Comparison of ENCODE assay signal across 6 cellular contexts in the genomic region with DNA sequence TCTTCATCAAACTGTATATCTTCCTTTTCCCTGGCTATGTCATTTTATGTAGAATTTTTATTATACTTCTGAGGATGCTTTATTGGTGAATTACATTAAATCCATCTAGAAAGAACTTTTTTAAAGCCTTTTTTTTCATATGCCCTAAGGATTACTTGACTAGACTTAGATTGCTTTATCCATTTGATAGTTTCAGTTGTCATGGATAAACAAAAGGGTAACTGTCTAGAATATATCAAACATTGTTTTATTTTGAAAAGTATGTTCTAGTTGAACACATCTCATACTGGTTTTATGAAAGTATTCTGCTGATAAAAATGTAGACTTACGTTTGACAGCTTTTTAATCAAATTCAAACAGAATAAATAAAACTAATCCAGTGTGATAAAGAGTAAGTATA.
"Had no signal": no experiment of that assay in that cellular context is flagged by ENCODE, and none has a peak within 500 bp of the region (broad histone marks: within the 10 kb centered on the region; RNA-seq: fewer than 3 reads in every experiment).

No MANE protein-coding gene starts in this region.

- H3K9me3 Mint-ChIP-seq: GM23338, H9, IgD-negative memory B cell had no signal

- ATAC-seq: GM23338, HepG2 had no signal

- H3K27ac Mint-ChIP-seq: GM23338, H9, IgD-negative memory B cell had no signal

- H3K4me3 Mint-ChIP-seq: GM23338, H9, IgD-negative memory B cell had no signal

- FAIRE-seq: H1, HepG2 had no signal

- DNase-seq: H9, HCEC 1CT had no signal

- H3K27me3 Mint-ChIP-seq: IgD-negative memory B cell had no signal

- H3K4me1 Mint-ChIP-seq: IgD-negative memory B cell had no signal
